1 cellular context compared by ENCODE assay signal in genomic region chr17:78144736-78145641, GRCh38.
A peak's percentile ranks its signal among the peaks of the same experiment; 100 is the strongest.
TF ChIP-seq lines count a peak whose summit lies in the region.

No MANE protein-coding gene starts in this region.

TF ChIP-seq in K562, 482 proteins besides CTCF, POLR2A, EP300 and RAD21 (continued from another document and continues in another):
- TF ChIP-seq BCLAF1 (IDR thresholded peaks at IDR 0.05; ENCODE audit: borderline replicate concordance in 1 of 2, control insufficient read depth in 1 of 2, low read depth in 2 of 2, low read length in 1 of 2) (no peak), FOXA1 (IDR thresholded peaks at IDR 0.05; ENCODE audit: borderline replicate concordance) (no peak), USF2 (CRISPR knock-in tag; IDR thresholded peaks at IDR 0.05) (no peak), CHD2 (IDR thresholded peaks at IDR 0.05; ENCODE audit: low read depth, low read length) (no peak), ZNF175 (CRISPR knock-in tag; IDR thresholded peaks at IDR 0.05; ENCODE audit: low read depth) (no peak), ETS2 (tag; IDR thresholded peaks at IDR 0.05; ENCODE audit: borderline replicate concordance, poor library complexity, severe bottlenecking) (no peak), ZNF511 (CRISPR knock-in tag; IDR thresholded peaks at IDR 0.05) (no peak), SNIP1 (IDR thresholded peaks at IDR 0.05; ENCODE audit: low read depth) (no peak), NR2C2 (CRISPR knock-in tag; IDR thresholded peaks at IDR 0.05) (no peak), NR2C2 (tag; IDR thresholded peaks at IDR 0.05) (no peak), FOS (IDR thresholded peaks at IDR 0.05; ENCODE audit: extremely low read depth, insufficient read length) (no peak), MYC (IDR thresholded peaks at IDR 0.05; ENCODE audit: low read depth, low read length) (no peak), MYC (CRISPR knock-in tag; IDR thresholded peaks at IDR 0.05; ENCODE audit: borderline replicate concordance, low read depth) (no peak), ZNF583 (CRISPR knock-in tag; IDR thresholded peaks at IDR 0.05) (0 out of 2 replicates have a peak, but pooled peaks have one; percentile 52), NFYB (IDR thresholded peaks at IDR 0.05; ENCODE audit: extremely low read depth, insufficient read length) (no peak), ZNF124 (CRISPR knock-in tag; IDR thresholded peaks at IDR 0.05) (no peak), TFE3 (CRISPR knock-in tag; IDR thresholded peaks at IDR 0.05) (no peak), POLR2G (IDR thresholded peaks at IDR 0.05; ENCODE audit: low read depth, low read length) (peak; percentile 25; the same call in 1 of the 2 replicates), GATA2 (CRISPR knock-in tag; IDR thresholded peaks at IDR 0.05) (no peak), ZNF239 (CRISPR knock-in tag; IDR thresholded peaks at IDR 0.05) (no peak), PHF21A (IDR thresholded peaks at IDR 0.05; ENCODE audit: borderline replicate concordance, low read depth) (no peak), HDAC6 (IDR thresholded peaks at IDR 0.05; ENCODE audit: low read depth, low read length) (no peak), ZFX (CRISPR knock-in tag; IDR thresholded peaks at IDR 0.05) (peak; percentile 59), NUFIP1 (IDR thresholded peaks at IDR 0.05; ENCODE audit: partially characterized antibody) (no peak), ZNF584 (CRISPR knock-in tag; IDR thresholded peaks at IDR 0.05; ENCODE audit: low read depth) (no peak), HMBOX1 (IDR thresholded peaks at IDR 0.05) (no peak), ZBTB33 (CRISPR knock-in tag; IDR thresholded peaks at IDR 0.05) (0 out of 2 replicates have a peak, but pooled peaks have one; percentile 13), MAZ (CRISPR knock-in tag; conservative IDR thresholded peaks at IDR 0.05 in 1 of 2, IDR thresholded peaks at IDR 0.05 in 1 of 2) (no peak; a peak in 1 of 4 replicates), HNRNPK (IDR thresholded peaks at IDR 0.05; ENCODE audit: low read depth, low read length, poor library complexity, severe bottlenecking) (no peak), E2F3 (CRISPR knock-in tag; IDR thresholded peaks at IDR 0.05) (no peak), MAFG (tag; conservative IDR thresholded peaks at IDR 0.05) (no peak), CCNT2 (IDR thresholded peaks at IDR 0.05; ENCODE audit: borderline replicate concordance, extremely low read depth, insufficient read length, low read depth, low read length) (no peak), ZNF143 (CRISPR knock-in tag; IDR thresholded peaks at IDR 0.05) (no peak), FOXK1 (CRISPR knock-in tag; IDR thresholded peaks at IDR 0.05; ENCODE audit: borderline replicate concordance) (no peak), ZNF311 (CRISPR knock-in tag; IDR thresholded peaks at IDR 0.05) (no peak), ZNF830 (CRISPR knock-in tag; IDR thresholded peaks at IDR 0.05) (no peak), XRCC3 (IDR thresholded peaks at IDR 0.05) (no peak), SRF (CRISPR knock-in tag; IDR thresholded peaks at IDR 0.05) (no peak), YY1 (IDR thresholded peaks at IDR 0.05; ENCODE audit: borderline replicate concordance in 1 of 3, control insufficient read depth in 1 of 3, extremely low read depth in 1 of 3, insufficient read depth in 3 of 3, insufficient read length in 1 of 3, insufficient replicate concordance in 2 of 3, low read depth in 1 of 3, low read length in 2 of 3) (no peak), CBFB (CRISPR knock-in tag; IDR thresholded peaks at IDR 0.05) (0 out of 2 replicates have a peak, but pooled peaks have one; percentile 48), HOMEZ (CRISPR knock-in tag; IDR thresholded peaks at IDR 0.05) (no peak), JUND (IDR thresholded peaks at IDR 0.05; ENCODE audit: borderline replicate concordance, low read depth, low read length) (no peak), JUND (tag; IDR thresholded peaks at IDR 0.05; ENCODE audit: borderline replicate concordance, low read depth, low read length) (no peak), CEBPB (tag; IDR thresholded peaks at IDR 0.05) (no peak), CXXC5 (CRISPR knock-in tag; IDR thresholded peaks at IDR 0.05) (0 out of 2 replicates have a peak, but pooled peaks have one; percentile 2), DIDO1 (tag; IDR thresholded peaks at IDR 0.05; ENCODE audit: low read depth) (no peak), GTF2E2 (tag; IDR thresholded peaks at IDR 0.05) (no peak), ZNF146 (CRISPR knock-in tag; IDR thresholded peaks at IDR 0.05; ENCODE audit: unreplicated experiment) (no peak), NKRF (IDR thresholded peaks at IDR 0.05; ENCODE audit: borderline replicate concordance) (no peak; the same call in 1 of the 2 replicates), ZBTB34 (CRISPR knock-in tag; IDR thresholded peaks at IDR 0.05) (no peak), CC2D1A (IDR thresholded peaks at IDR 0.05) (no peak), RHOXF2B (CRISPR knock-in tag; conservative IDR thresholded peaks at IDR 0.05) (no peak), HNRNPL (IDR thresholded peaks at IDR 0.05; ENCODE audit: low read depth, low read length) (no peak), MIER1 (IDR thresholded peaks at IDR 0.05; ENCODE audit: low read depth) (no peak), U2AF2 (optimal IDR thresholded peaks at IDR 0.05; ENCODE audit: low read depth, low read length) (no peak), E4F1 (CRISPR knock-in tag; IDR thresholded peaks at IDR 0.05; ENCODE audit: borderline replicate concordance) (no peak)
